In the genomic region with DNA sequence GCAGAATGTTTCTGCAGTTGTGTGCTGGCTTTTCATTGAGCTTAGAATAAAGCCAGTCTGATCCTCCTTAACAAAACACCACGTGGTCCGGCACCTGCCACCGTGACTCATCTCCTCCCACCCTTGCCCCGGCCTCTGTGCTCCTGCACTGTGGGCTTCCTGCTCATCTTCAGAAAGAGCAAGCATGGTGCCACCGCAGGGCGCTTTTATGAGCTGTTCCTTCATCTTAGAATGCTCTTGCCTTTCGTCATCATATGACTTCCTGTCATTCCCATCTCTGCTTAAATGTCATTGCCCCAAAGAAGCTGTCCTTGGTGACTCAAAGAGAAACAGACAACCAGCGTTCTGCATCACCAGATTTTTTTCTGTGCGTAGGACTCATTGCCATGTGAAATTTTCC, we compare ENCODE assay signal across 8 cellular contexts.
DNase-seq lines count a peak whose midpoint lies in the region; ATAC-seq and TF ChIP-seq lines count a peak whose summit lies in the region.

No MANE protein-coding gene starts in this region.

- CTCF ChIA-PET in naive thymus-derived CD4-positive, alpha-beta T cell (lab: Charles Lee) = interaction anchor here (0.6 to 1.5 kb wide), 6 partner anchors 27 to 1917 kb away, joined by 3 to 5 read pairs (median 4); no protein-coding TSS in a partner anchor

- no peaks in the 10 kb centered on the region for H3K27me3 ChIP-seq in naive thymus-derived CD4-positive, alpha-beta T cell (ENCODE audit: control insufficient read depth in 2 of 2, insufficient read depth in 2 of 2, low read length in 2 of 2)

- no peak overlapping the region for H3K4me3 ChIP-seq in naive thymus-derived CD4-positive, alpha-beta T cell (ENCODE audit: low read length)

- H3K4me1 Mint-ChIP-seq in naive thymus-derived CD4-positive, alpha-beta T cell = peaks cover 6 to 15% (median 14%) of the 10 kb centered on the region in 7 donors

- H3K27me3 Mint-ChIP-seq in naive thymus-derived CD4-positive, alpha-beta T cell = peaks cover 0 to 6% (median 0%) of the 10 kb centered on the region in 5 donors

- POLR2A ChIA-PET in naive thymus-derived CD4-positive, alpha-beta T cell (lab: Charles Lee) = no interaction called here

- peaks cover 6 to 7% of the 10 kb centered on the region in 2 donors for H3K4me1 ChIP-seq in naive thymus-derived CD4-positive, alpha-beta T cell (ENCODE audit: control insufficient read depth in 2 of 2, insufficient read depth in 2 of 2, low read length in 2 of 2)

- peaks cover 0 to 2% (median 0%) of the 10 kb centered on the region in 11 donors for H3K9me3 Mint-ChIP-seq in naive thymus-derived CD4-positive, alpha-beta T cell

- no peak overlapping the region for H3K27ac ChIP-seq in naive thymus-derived CD4-positive, alpha-beta T cell (ENCODE audit: low read depth, low read length)

- ATAC-seq in GM21360 (IDR thresholded peaks at IDR 0.05; ENCODE audit: unreplicated experiment) = peak; percentile 88
- ATAC-seq in naive thymus-derived CD4-positive, alpha-beta T cell = peak; percentile 94
- ATAC-seq in HG02970 (IDR thresholded peaks at IDR 0.05; ENCODE audit: low FRiP score, unreplicated experiment) = no peak
- ATAC-seq in HG03097 (IDR thresholded peaks at IDR 0.05; ENCODE audit: low FRiP score, unreplicated experiment) = no peak

- no peaks in the 10 kb centered on the region for H3K36me3 Mint-ChIP-seq in naive thymus-derived CD4-positive, alpha-beta T cell

- no peak for TF ChIP-seq CTCF in GM20000 (IDR thresholded peaks at IDR 0.05; ENCODE audit: extremely low read depth, missing control alignments)

- intact Hi-C loops in naive thymus-derived CD4-positive, alpha-beta T cell (cut with micrococcal nuclease) = loop anchor here (1.0 to 5.0 kb wide), 7 partner anchors 39 to 1208 kb away; no protein-coding TSS in a partner anchor
- intact Hi-C loops in posterior vena cava (cut with DNase I) = loop anchor here in 1 of 2 donors (10.0 kb wide), 1 partner anchor 688 kb away; a partner anchor contains a TSS

- no peaks in the 10 kb centered on the region for H3K36me3 ChIP-seq in naive thymus-derived CD4-positive, alpha-beta T cell (ENCODE audit: control insufficient read depth in 2 of 3, insufficient read depth in 3 of 3, low read length in 3 of 3)

- H3K9me3 ChIP-seq in naive thymus-derived CD4-positive, alpha-beta T cell (ENCODE audit: control insufficient read depth in 2 of 3, low read length in 3 of 3) = no peaks in the 10 kb centered on the region

- peak overlapping the region in 7 of 9 donors; percentile 28 to 74 (median 49) for H3K27ac Mint-ChIP-seq in naive thymus-derived CD4-positive, alpha-beta T cell

- H3K4me3 Mint-ChIP-seq in naive thymus-derived CD4-positive, alpha-beta T cell = peak overlapping the region in 8 of 10 donors; percentile 1 to 63 (median 36)

- peak; percentile 19 for DNase-seq in NCI-H2107 treated with DMSO at 0.1 percent for 48 hours (lab: John Stamatoyannopoulos, UW; ENCODE audit: unreplicated experiment)
- peak; percentile 55 for DNase-seq in activated T-cell treated with anti-CD3 and anti-CD28 coated beads for 1 hour (ENCODE audit: low read depth)
- peak; percentile 7 to 83 (median 59) for DNase-seq in naive thymus-derived CD4-positive, alpha-beta T cell
- DNase-seq in posterior vena cava (ENCODE audit: low spot score) = no peak
- no peak for DNase-seq in GM20000 (ENCODE audit: low spot score)

Comparison
In these comparisons a context has a peak if more than half of its experiments do, and no peak if none do; other contexts are left out.
1. ATAC-seq: peak in GM21360 (single experiment) and naive thymus-derived CD4-positive, alpha-beta T cell (single experiment); none in HG02970 (single experiment) and HG03097 (single experiment).
2. DNase-seq: peak in NCI-H2107 treated with DMSO at 0.1 percent for 48 hours (single experiment), activated T-cell treated with anti-CD3 and anti-CD28 coated beads for 1 hour (single experiment) and naive thymus-derived CD4-positive, alpha-beta T cell (9 of 9); none in posterior vena cava (single experiment) and GM20000 (single experiment).